ENCODE assay signal across 8 cellular contexts in the genomic region with DNA sequence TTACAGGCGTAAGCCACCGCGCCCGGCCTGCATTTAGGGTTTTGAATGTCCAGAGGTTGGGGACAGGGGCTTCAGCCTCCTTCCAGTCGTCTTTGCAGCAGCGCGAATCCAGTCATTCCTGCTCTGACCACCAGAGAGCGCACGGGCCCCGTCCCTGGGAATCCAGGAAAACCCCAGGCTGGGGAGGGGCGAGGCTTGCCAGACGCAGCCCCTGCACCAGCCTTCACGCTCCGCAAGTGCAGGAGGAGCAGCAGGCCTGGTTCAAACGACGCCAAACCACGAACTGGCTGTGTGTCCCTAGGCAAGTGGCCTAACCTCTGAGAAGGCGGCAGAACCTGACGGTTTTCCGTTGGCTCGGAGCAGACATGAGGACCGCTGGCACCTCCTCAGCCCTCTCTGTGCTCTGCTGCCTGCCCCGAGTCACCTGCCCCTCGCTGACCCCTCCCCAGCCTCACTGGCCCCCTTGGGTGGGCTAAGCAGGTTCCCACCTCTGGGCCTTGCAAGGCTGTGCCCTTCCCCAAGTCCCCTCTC. TPM values are rescaled to one million over a fixed set of nuclear protein-coding genes. Genes with fewer than 3 reads are reported as not detected.
A peak's percentile ranks its signal among the peaks of the same experiment; 100 is the strongest.
DNase-seq lines count a peak whose midpoint lies in the region; ATAC-seq, FAIRE-seq and TF ChIP-seq lines count a peak whose summit lies in the region.

No MANE protein-coding gene starts in this region.

- peak overlapping the region; percentile 33; the same call in 1 of the 2 replicates for H3K4me3 ChIP-seq in AG04450 (ENCODE audit: low read depth, low read length)
- H3K4me3 ChIP-seq in right lobe of liver: peak overlapping the region in 1 of 3 donors; percentile 6

- no peak for TF ChIP-seq POLR2A in H54 (IDR thresholded peaks at IDR 0.05; ENCODE audit: low read depth, low read length)
- no peak for TF ChIP-seq POLR2A in right lobe of liver (IDR thresholded peaks at IDR 0.05)

- 6% methylated on average over 9 of the region's 24 CpGs for WGBS in right lobe of liver (ENCODE audit: insufficient coverage, low coverage, low lambda C conversion rate, missing lambda C conversion rate)

- peaks cover 0 to 24% (median 10%) of the 10 kb centered on the region in 4 donors for H3K4me1 ChIP-seq in right lobe of liver

- intact Hi-C loops in right lobe of liver (cut with DNase I): loop anchor here (5.0 kb wide), 1 partner anchor 67 kb away; no protein-coding TSS in a partner anchor

- POLR2A ChIA-PET in AG04450 (lab: Yijun Ruan, JAX): interaction anchor here (0.6 to 0.7 kb wide), 2 partner anchors 158 to 319 kb away, joined by 4 to 5 read pairs; a partner anchor contains a TSS

- no peak for FAIRE-seq in H54 (lab: Jason Lieb, UNC)

- H3K36me3 ChIP-seq in right lobe of liver: no peaks in the 10 kb centered on the region

- CTCF ChIA-PET in AG04450 (lab: Charles Lee): interaction anchor here (0.6 to 0.7 kb wide), 2 partner anchors 69 to 257 kb away, joined by 3 read pairs; no protein-coding TSS in a partner anchor

- no peaks in the 10 kb centered on the region for H3K27me3 ChIP-seq in AG04450 (ENCODE audit: control insufficient read depth, insufficient read depth, low read length)
- no peaks in the 10 kb centered on the region for H3K27me3 ChIP-seq in right lobe of liver

- H3K27ac ChIP-seq in AG04450 (ENCODE audit: low read depth, low read length) (no peak overlapping the region), right lobe of liver (no peak overlapping the region)

- ATAC-seq in right lobe of liver (peak; percentile 12 to 34 (median 26)), GM18498 (IDR thresholded peaks at IDR 0.05; ENCODE audit: unreplicated experiment) (no peak)

- DNase-seq in AG04450 (ENCODE audit: low read depth, low spot score): peak; percentile 55
- peak; percentile 91 for DNase-seq in H54 (ENCODE audit: insufficient read length, low spot score)
- DNase-seq in NCI-H524 (lab: John Stamatoyannopoulos, UW): peak; percentile 59 to 83
- peak; percentile 72 to 78 for DNase-seq in activated CD4-positive, alpha-beta T cell treated with anti-CD3 and anti-CD28 coated beads, Interleukin-2, amount 50 U/mL, for 24 hours (ENCODE audit: low read depth in 1 of 2, low spot score in 1 of 2)
- DNase-seq in dedifferentiated amniotic fluid mesenchymal stem cell (ENCODE audit: extremely low spot score): peak; percentile 78
- DNase-seq in right lobe of liver: peak; percentile 78 to 80 (median 78)
- DNase-seq in stimulated activated CD4-positive, alpha-beta T cell treated with anti-CD3 and anti-CD28 coated beads, Interleukin-4, amount 100 ng/mL, for 48 hours (ENCODE audit: low read depth in 2 of 2): peak; percentile 77 to 79

- TF ChIP-seq CTCF in AG04450 (IDR thresholded peaks at IDR 0.05; ENCODE audit: low read depth, low read length) (peak; percentile 93), right lobe of liver (IDR thresholded peaks at IDR 0.05) (peak; percentile 87 to 95 (median 92))

- H3K9me3 ChIP-seq in AG04450 (ENCODE audit: control insufficient read depth, insufficient read depth, low read length): peaks cover 16% of the 10 kb centered on the region
- H3K9me3 ChIP-seq in right lobe of liver: no peaks in the 10 kb centered on the region

RNA-seq across cellular contexts. Expression of a gene that starts 2.0 kb away (rescaled TPM):
- polyA plus RNA-seq in AG04450 (2011; rRNA removed): 1.7 and 3.1 TPM in 2 replicates
- 1.7 and 2.0 TPM in 2 replicates for polyA minus RNA-seq in AG04450 (2011; rRNA and poly(A)+ RNA removed)
- total RNA-seq in right lobe of liver: 10 to 100 TPM; 18.3 to 85.0 (median 28.8) TPM

RNA-seq across cellular contexts. Expression of a gene that starts 11.2 kb away (rescaled TPM):
- 21.2 and 23.2 TPM in 2 replicates for polyA plus RNA-seq in AG04450 (2011; rRNA removed)
- polyA minus RNA-seq in AG04450 (2011; rRNA and poly(A)+ RNA removed): 12.7 and 12.8 TPM in 2 replicates
- 10 to 100 TPM in 3 of 6 experiments, 1 to 10 TPM in 3; 4.2 to 18.7 (median 10.4) TPM for total RNA-seq in right lobe of liver

RNA-seq across cellular contexts. Expression of a gene that starts 25.3 kb away (rescaled TPM):
- polyA plus RNA-seq in AG04450 (2011; rRNA removed): not detected in 2 replicates
- polyA minus RNA-seq in AG04450 (2011; rRNA and poly(A)+ RNA removed): not detected in 2 replicates
- total RNA-seq in right lobe of liver: under 1 TPM in 1 of 6 experiments, not detected in 5; 0.15 TPM

RNA-seq across cellular contexts. Expression of a gene that starts 30.3 kb away (rescaled TPM):
- not detected in 2 replicates for polyA plus RNA-seq in AG04450 (2011; rRNA removed)
- polyA minus RNA-seq in AG04450 (2011; rRNA and poly(A)+ RNA removed): not detected in 2 replicates
- total RNA-seq in right lobe of liver: under 1 TPM in 1 of 6 experiments, not detected in 5; 0.20 TPM

RNA-seq across cellular contexts. Expression of a gene that starts 31.6 kb away (rescaled TPM):
- polyA plus RNA-seq in AG04450 (2011; rRNA removed): 15.5 and 21.1 TPM in 2 replicates
- 40.1 and 63.1 TPM in 2 replicates for polyA minus RNA-seq in AG04450 (2011; rRNA and poly(A)+ RNA removed)
- total RNA-seq in right lobe of liver: 10 to 100 TPM; 25.9 to 42.9 (median 33.3) TPM
